ENCODE assay signal across 21 cellular contexts in genomic region chr9:127399736-127400269, GRCh38.
"Had no signal": no experiment of that assay in that cellular context is flagged by ENCODE, and none has a peak within 500 bp of the region (broad histone marks: within the 10 kb centered on the region; RNA-seq: fewer than 3 reads in every experiment).

No MANE protein-coding gene starts in this region.

- DNase-seq: effector memory CD4-positive, alpha-beta T cell; gastrocnemius medialis; heart right ventricle; left lung; lower lobe of right lung; occipital lobe; pancreas; right cardiac atrium; stimulated activated CD4-positive, alpha-beta T cell treated with anti-CD3 and anti-CD28 coated beads, Interleukin-4, amount 100 ng/mL, for 1 hour; stimulated activated CD8-positive, alpha-beta memory T cell treated with anti-CD3 and anti-CD28 coated beads, Interleukin-4, amount 100 ng/mL, for 48 hours; stimulated activated naive CD8-positive, alpha-beta T cell treated with anti-CD3 and anti-CD28 coated beads, Interleukin-15, Interleukin-2, amounts not matched to agents 100 U/mL and 50 U/mL, for 24 hours; thyroid gland had no signal

- H3K27me3 ChIP-seq: esophagus muscularis mucosa, gastrocnemius medialis, heart right ventricle, pancreas, suprapubic skin, thyroid gland, upper lobe of left lung, vagina had no signal

- H3K36me3 ChIP-seq: pancreas had no signal

- H3K4me3 ChIP-seq: esophagus muscularis mucosa, gastrocnemius medialis, heart right ventricle, left lung, lower lobe of right lung, pancreas, suprapubic skin, thyroid gland, upper lobe of left lung, vagina had no signal

- H3K27ac ChIP-seq: esophagus muscularis mucosa, gastrocnemius medialis, heart right ventricle, left lung, lower lobe of right lung, pancreas, suprapubic skin, thyroid gland, upper lobe of left lung, vagina had no signal

- H3K4me3 Mint-ChIP-seq: memory B cell; stimulated activated effector memory CD8-positive, alpha-beta T cell treated with anti-CD3 and anti-CD28 coated beads, Interleukin-12 subunit alpha, Interleukin-12 subunit beta, amount 100 ng/mL, for 72 hours had no signal

- H3K9me3 ChIP-seq: esophagus muscularis mucosa, gastrocnemius medialis, heart right ventricle, left lung, lower lobe of right lung, pancreas, suprapubic skin, thyroid gland, upper lobe of left lung, vagina had no signal

- H3K27me3 Mint-ChIP-seq: progenitor cell of endocrine pancreas had no signal

- H3K27ac Mint-ChIP-seq: memory B cell; mesothelial cell of epicardium; progenitor cell of endocrine pancreas; stimulated activated effector memory CD8-positive, alpha-beta T cell treated with anti-CD3 and anti-CD28 coated beads, Interleukin-12 subunit alpha, Interleukin-12 subunit beta, amount 100 ng/mL, for 72 hours had no signal

- H3K9me3 Mint-ChIP-seq: memory B cell; mesothelial cell of epicardium; stimulated activated effector memory CD8-positive, alpha-beta T cell treated with anti-CD3 and anti-CD28 coated beads, Interleukin-12 subunit alpha, Interleukin-12 subunit beta, amount 100 ng/mL, for 72 hours had no signal

- H3K4me2 ChIP-seq: smooth muscle cell had no signal

- H3K36me3 Mint-ChIP-seq: mesothelial cell of epicardium had no signal
